8 cellular contexts compared by ENCODE assay signal in the genomic region with DNA sequence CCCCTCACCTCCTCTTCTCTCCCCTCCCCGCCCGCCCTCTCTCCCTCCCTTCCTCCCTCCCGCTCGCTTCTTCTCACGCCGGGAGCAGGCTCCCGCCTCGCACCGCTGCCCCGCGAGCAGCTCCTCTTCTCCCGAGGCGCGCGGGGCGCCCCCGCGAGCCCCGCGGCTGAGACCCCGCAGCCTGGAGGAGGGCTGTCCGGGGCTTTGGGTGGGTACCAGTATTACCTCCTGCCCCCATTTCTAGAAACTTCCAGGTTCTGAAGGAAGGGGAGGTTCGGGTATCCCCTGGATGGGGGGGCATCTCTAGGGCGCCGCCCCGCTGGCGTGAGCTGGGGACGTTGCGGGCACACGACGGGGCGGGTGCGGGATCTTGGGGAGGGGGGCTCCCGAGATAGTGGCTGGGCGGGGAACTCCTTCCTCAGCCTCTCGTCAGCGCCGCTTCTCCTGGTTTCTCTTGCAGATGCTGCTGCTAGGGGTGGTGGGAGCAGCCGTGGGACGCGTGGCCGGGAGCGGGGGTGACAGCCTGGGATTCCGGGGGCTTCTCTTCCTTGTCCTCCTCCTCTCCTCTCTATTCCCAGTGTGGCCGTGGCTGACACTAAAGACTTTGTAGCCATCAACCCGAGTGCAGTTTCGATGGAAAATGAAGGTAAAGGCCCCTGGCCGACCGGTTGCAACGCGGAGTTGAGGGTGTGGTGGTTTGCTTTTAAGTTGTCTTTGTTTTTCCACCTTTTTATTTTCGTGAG. TPM values are rescaled to one million over a fixed set of nuclear protein-coding genes. Genes with fewer than 3 reads are reported as not detected.
A peak's percentile ranks its signal among the peaks of the same experiment; 100 is the strongest.
DNase-seq lines count a peak whose midpoint lies in the region; ATAC-seq and TF ChIP-seq lines count a peak whose summit lies in the region.

No MANE protein-coding gene starts in this region.

- H3K9me2 ChIP-seq in PC-3 (replicated peaks; ENCODE audit: low read length) = no peaks in the 10 kb centered on the region

- H3K36me3 ChIP-seq in PC-3 (ENCODE audit: low read depth, low read length) = no peaks in the 10 kb centered on the region
- H3K36me3 ChIP-seq in cardiac muscle cell = no peaks in the 10 kb centered on the region
- H3K36me3 ChIP-seq in parathyroid adenoma (ENCODE audit: control insufficient read depth, insufficient read depth, low read length) = no peaks in the 10 kb centered on the region
- H3K36me3 ChIP-seq in urinary bladder (ENCODE audit: insufficient read depth) = no peaks in the 10 kb centered on the region

- H3K27ac ChIP-seq in PC-3 (ENCODE audit: low read length) (peak overlapping the region; percentile 63), cardiac muscle cell (peak overlapping the region; percentile 94), parathyroid adenoma (peak overlapping the region; percentile 97), urinary bladder (ENCODE audit: low read depth) (peak overlapping the region; percentile 44)

- H3K27me3 ChIP-seq in PC-3 (ENCODE audit: low read length) (no peaks in the 10 kb centered on the region), cardiac muscle cell (no peaks in the 10 kb centered on the region), parathyroid adenoma (ENCODE audit: control insufficient read depth, insufficient read depth, low read length) (no peaks in the 10 kb centered on the region)

- no peaks in the 10 kb centered on the region for H3F3A ChIP-seq in PC-3 (ENCODE audit: low read length, unreplicated experiment)

- H3K79me2 ChIP-seq in PC-3 (ENCODE audit: low read length) (peaks cover 52% of the 10 kb centered on the region), parathyroid adenoma (peaks cover 5% of the 10 kb centered on the region)

- ATAC-seq in HG02943 (IDR thresholded peaks at IDR 0.05; ENCODE audit: low read depth, unreplicated experiment) (peak; percentile 11), PC-3 (peak; percentile 6)

- H3K4me1 ChIP-seq in PC-3 (ENCODE audit: insufficient read depth, low read length) (peaks cover 14% of the 10 kb centered on the region; the same call in 1 of the 2 replicates), cardiac muscle cell (ENCODE audit: low read depth) (peaks cover 8% of the 10 kb centered on the region), parathyroid adenoma (no peaks in the 10 kb centered on the region), urinary bladder (ENCODE audit: insufficient read depth) (peaks cover 3% of the 10 kb centered on the region)

- WGBS in urinary bladder = under 1% methylated on average over 52 of the region's 52 CpGs

- POLR2A ChIA-PET in PC-3 (lab: Charles Lee; ENCODE audit: unreplicated experiment) = interaction anchor here (0.5 to 0.6 kb wide), 4 partner anchors 53 to 135 kb away, joined by 3 to 11 read pairs (median 4); no protein-coding TSS in a partner anchor

- peak; percentile 12 for DNase-seq in SKM-1 treated with dmso at 0.1 percent for 144 hours (lab: John Stamatoyannopoulos, UW; ENCODE audit: unreplicated experiment)
- DNase-seq in SKM-1 (lab: John Stamatoyannopoulos, UW; ENCODE audit: unreplicated experiment) = no peak
- DNase-seq in PC-3 = no peak
- peak; percentile 35 for DNase-seq in activated naive CD4-positive, alpha-beta T cell treated with anti-CD3 and anti-CD28 coated beads, Interleukin-2, amount 50 U/mL, for 16 hours
- peak; percentile 23 to 38 for DNase-seq in cardiac muscle cell (ENCODE audit: low read depth in 1 of 2, low spot score in 1 of 2)

- H3K9ac ChIP-seq in PC-3 (ENCODE audit: low read length) = peak overlapping the region; percentile 98
- H3K9ac ChIP-seq in parathyroid adenoma = peak overlapping the region; percentile 33

- CTCF ChIA-PET in PC-3 (lab: Charles Lee) = interaction anchor here (0.8 to 1.6 kb wide), 2 partner anchors 133 to 135 kb away, joined by 3 to 5 read pairs; no protein-coding TSS in a partner anchor

- H2AFZ ChIP-seq in PC-3 (ENCODE audit: low read length) (peak overlapping the region; percentile 78), parathyroid adenoma (peak overlapping the region; percentile 99)

- H4K20me1 ChIP-seq in PC-3 (ENCODE audit: low read length) = peaks cover 22% of the 10 kb centered on the region; the same call in 1 of the 2 replicates

- no peaks in the 10 kb centered on the region for H3K9me3 ChIP-seq in PC-3 (ENCODE audit: low read length)
- H3K9me3 ChIP-seq in cardiac muscle cell (ENCODE audit: low read depth) = no peaks in the 10 kb centered on the region
- H3K9me3 ChIP-seq in parathyroid adenoma (ENCODE audit: control insufficient read depth, low read length) = no peaks in the 10 kb centered on the region

- peak overlapping the region; percentile 85 for H3K4me3 ChIP-seq in PC-3 (ENCODE audit: low read length)
- peak overlapping the region; percentile 98 for H3K4me3 ChIP-seq in cardiac muscle cell
- peak overlapping the region; percentile 82 for H3K4me3 ChIP-seq in parathyroid adenoma (ENCODE audit: low read depth, low read length)
- H3K4me3 ChIP-seq in urinary bladder (ENCODE audit: low read depth, low read length) = peak overlapping the region; percentile 92

- intact Hi-C loops in PC-3 (cut with micrococcal nuclease) = loop anchor here (2.0 to 10.0 kb wide), 2 partner anchors 132 to 780 kb away; partner anchors contain the start of genes ASTE1 and NEK11

- no peak for TF ChIP-seq CTCF in PC-3 (conservative IDR thresholded peaks at IDR 0.05; ENCODE audit: low read depth, low read length)
- no peak for TF ChIP-seq CTCF in cardiac muscle cell (IDR thresholded peaks at IDR 0.05; ENCODE audit: low read depth, low read length)
- no peak for TF ChIP-seq CTCF in parathyroid adenoma (IDR thresholded peaks at IDR 0.05)

- H3K4me2 ChIP-seq in PC-3 (ENCODE audit: low read length) (peak overlapping the region; percentile 95), parathyroid adenoma (ENCODE audit: low read length) (peak overlapping the region; percentile 88)

- no TSS peak for BruUV-seq in PC-3 (replicated peaks; lab: Mats Ljungman, UMichigan)

RNA-seq across cellular contexts. Expression of gene ATP2C1, which starts 0.4 kb away (rescaled TPM):
- 34.0 and 49.1 TPM in 2 replicates for total RNA-seq in PC-3 (2014; rRNA removed)
- total RNA-seq in cardiac muscle cell = 31.5 and 32.9 TPM in 2 replicates
- polyA plus RNA-seq in cardiac muscle cell = 31.4 and 35.1 TPM in 2 replicates
- total RNA-seq in urinary bladder = 94.4 TPM
- polyA plus RNA-seq in urinary bladder = 41.8 TPM

Comparison
In these comparisons a context has a peak if more than half of its experiments do, and no peak if none do; other contexts are left out.
1. DNase-seq: peak in SKM-1 treated with dmso at 0.1 percent for 144 hours (single experiment), activated naive CD4-positive, alpha-beta T cell treated with anti-CD3 and anti-CD28 coated beads, Interleukin-2, amount 50 U/mL, for 16 hours (single experiment) and cardiac muscle cell (2 of 2); none in SKM-1 (single experiment) and PC-3 (single experiment).
2. H3K27ac ChIP-seq: peak in every context shown above with its lines; median percentile 97 in parathyroid adenoma; 94 in cardiac muscle cell; 63 in PC-3; 44 in urinary bladder.
3. Peak in every context shown above with its lines, with median percentiles within 50 percentile points of each other: H3K4me3 ChIP-seq.